Comparison of ENCODE assay signal across 7 cellular contexts in genomic region chr1:22710688-22711024, GRCh38.
A peak's percentile ranks its signal among the peaks of the same experiment; 100 is the strongest.
DNase-seq lines count a peak whose midpoint lies in the region; ATAC-seq and TF ChIP-seq lines count a peak whose summit lies in the region.

Gene EPHB2 (plus strand): TSS chr1:22710839. CDS start chr1:22710983, 144 bp downstream.

- ATAC-seq in HG02763 (IDR thresholded peaks at IDR 0.05; ENCODE audit: unreplicated experiment) (no peak), HG03108 (IDR thresholded peaks at IDR 0.05; ENCODE audit: unreplicated experiment) (no peak)

- H3K4me1 Mint-ChIP-seq in activated T-cell treated with anti-CD3 and anti-CD28 coated beads, Interleukin-2, amount 50 U/mL, for 24 hours (ENCODE audit: low read depth), result peaks cover 14% of the 10 kb centered on the region

- DNase-seq in ELR (ENCODE audit: low read depth) (peak; percentile 68), foreskin fibroblast (peak; percentile 38 to 76)
- peak; percentile 63 for DNase-seq in activated T-cell treated with anti-CD3 and anti-CD28 coated beads, Interleukin-2, amount 50 U/mL, for 24 hours

- no peak within 1 kb of the TSS for H3K4me3 ChIP-seq in KMS-11 (IDR thresholded peaks at IDR 0.05; ENCODE audit: insufficient read depth, low read depth, low read length)
- peak within 1 kb of the TSS; percentile 47 to 48 for H3K4me3 ChIP-seq in foreskin fibroblast (ENCODE audit: low read depth in 1 of 2, low read length in 2 of 2)
- H3K4me3 ChIP-seq in neuron (ENCODE audit: low read length), result peak within 1 kb of the TSS; percentile 53

- peak within 1 kb of the TSS; percentile 57 for H3K4me3 Mint-ChIP-seq in activated T-cell treated with anti-CD3 and anti-CD28 coated beads, Interleukin-2, amount 50 U/mL, for 24 hours

- H3K9ac ChIP-seq in KMS-11, result no peak within 1 kb of the TSS

- H3K9me3 ChIP-seq in neuron (ENCODE audit: low read length), result no peaks in the 10 kb centered on the region

- H3K4me1 ChIP-seq in KMS-11 (ENCODE audit: low read depth, poor library complexity, severe bottlenecking), result peaks cover 16% of the 10 kb centered on the region
- peaks cover 23% of the 10 kb centered on the region for H3K4me1 ChIP-seq in neuron (ENCODE audit: insufficient read depth, low read length)

- no peak within 1 kb of the TSS for H3K27ac ChIP-seq in KMS-11

- H3K36me3 Mint-ChIP-seq in activated T-cell treated with anti-CD3 and anti-CD28 coated beads, Interleukin-2, amount 50 U/mL, for 24 hours (ENCODE audit: low read depth), result no peaks in the 10 kb centered on the region

- TF ChIP-seq CTCF in KMS-11 (conservative IDR thresholded peaks at IDR 0.05; ENCODE audit: low read depth, low read length) (no peak), foreskin fibroblast (IDR thresholded peaks at IDR 0.05; ENCODE audit: low read depth, low read length) (no peak)

- no peaks in the 10 kb centered on the region for H3K79me2 ChIP-seq in KMS-11 (ENCODE audit: insufficient read depth, low read depth)

- H3K27ac Mint-ChIP-seq in activated T-cell treated with anti-CD3 and anti-CD28 coated beads, Interleukin-2, amount 50 U/mL, for 24 hours, result no peak within 1 kb of the TSS

- H3K27me3 ChIP-seq in KMS-11 (ENCODE audit: insufficient read depth, low read depth), result peaks cover 77% of the 10 kb centered on the region
- no peaks in the 10 kb centered on the region for H3K27me3 ChIP-seq in neuron (ENCODE audit: insufficient read depth, low read length)

- no peaks in the 10 kb centered on the region for H3K36me3 ChIP-seq in KMS-11 (ENCODE audit: insufficient read depth)
- peaks cover 6% of the 10 kb centered on the region for H3K36me3 ChIP-seq in neuron (ENCODE audit: insufficient read depth, low read length)

- H3K9me3 Mint-ChIP-seq in activated T-cell treated with anti-CD3 and anti-CD28 coated beads, Interleukin-2, amount 50 U/mL, for 24 hours, result no peaks in the 10 kb centered on the region

- H3K27me3 Mint-ChIP-seq in activated T-cell treated with anti-CD3 and anti-CD28 coated beads, Interleukin-2, amount 50 U/mL, for 24 hours, result peaks cover 79% of the 10 kb centered on the region

- H4K20me1 ChIP-seq in KMS-11 (ENCODE audit: insufficient read depth), result no peaks in the 10 kb centered on the region

- H3K4me2 ChIP-seq in KMS-11, result peak within 1 kb of the TSS; percentile 58

- H2AFZ ChIP-seq in KMS-11 (ENCODE audit: low read depth) (peak within 1 kb of the TSS; percentile 11; the same call in 1 of the 2 replicates), neuron (ENCODE audit: low read depth, low read length) (peak within 1 kb of the TSS; percentile 2)
